In genomic region chr5:126536874-126537273, GRCh38 we compare ENCODE assay signal across 23 cellular contexts. TPM values are rescaled to one million over a fixed set of nuclear protein-coding genes. Genes with fewer than 3 reads are reported as not detected.
DNase-seq lines count a peak whose midpoint lies in the region; ATAC-seq and TF ChIP-seq lines count a peak whose summit lies in the region.
"Had no signal": no experiment of that assay in that cellular context is flagged by ENCODE, and none has a peak within 500 bp of the region (broad histone marks: within the 10 kb centered on the region; RNA-seq: fewer than 3 reads in every experiment).

No MANE protein-coding gene starts in this region.

- DNase-seq in HFFc6 (no peak), brain microvascular endothelial cell (no peak), foreskin keratinocyte (no peak), testis (no peak), OCI-M1 (lab: John Stamatoyannopoulos, UW) (no peak), islet precursor cell (no peak), cerebellum (ENCODE audit: low spot score) (no peak)
- DNase-seq in activated naive CD4-positive, alpha-beta T cell (lab: John Stamatoyannopoulos, UW) = no peak
- DNase-seq: activated CD4-positive, alpha-beta T cell treated with anti-CD3 and anti-CD28 coated beads for 1 hour; activated CD8-positive, alpha-beta T cell treated with anti-CD3 and anti-CD28 coated beads, Interleukin-2, amount 10 ng/mL, durations not matched to agents 7 days and 5 days; activated naive CD4-positive, alpha-beta T cell treated with Interleukin-2 at 50 U/mL for 16 hours; activated T-cell treated with anti-CD3 and anti-CD28 coated beads, Interleukin-2, amount 50 U/mL, for 1 hour; amygdala; CD4-positive, CD25-positive, alpha-beta regulatory T cell; DMS 273 treated with DMSO at 0.1 percent for 48 hours; GF-D8; HCEC 1CT; KBM-7; kidney glomerular epithelial cell; NCI-H1694; NCI-H526; right lobe of liver; stimulated activated CD8-positive, alpha-beta memory T cell treated with anti-CD3 and anti-CD28 coated beads, Interleukin-4, amount 100 ng/mL, for 48 hours had no signal

- peaks cover 2% of the 10 kb centered on the region for H3K27me3 Mint-ChIP-seq in HFFc6 (ENCODE audit: insufficient read depth)

- no peaks in the 10 kb centered on the region for H3K4me1 ChIP-seq in foreskin keratinocyte
- peaks cover 13% of the 10 kb centered on the region for H3K4me1 ChIP-seq in testis

- WGBS in testis, 2 donors = 18 to 27% methylated on average over 3 of the region's 3 CpGs

- H3K27me3 ChIP-seq in brain microvascular endothelial cell (replicated peaks) (no peaks in the 10 kb centered on the region), foreskin keratinocyte (no peaks in the 10 kb centered on the region), testis (no peaks in the 10 kb centered on the region)
- H3K27me3 ChIP-seq: right lobe of liver had no signal

- no peaks in the 10 kb centered on the region for H3K36me3 Mint-ChIP-seq in HFFc6 (ENCODE audit: low read depth)
- H3K36me3 Mint-ChIP-seq: CD4-positive, CD25-positive, alpha-beta regulatory T cell had no signal

- no peak for ATAC-seq in foreskin keratinocyte
- ATAC-seq: activated CD8-positive, alpha-beta T cell treated with anti-CD3 and anti-CD28 coated beads, Interleukin-2, amount 10 ng/mL, durations not matched to agents 7 days and 5 days; right lobe of liver had no signal

- no peak overlapping the region for H3K4me3 ChIP-seq in brain microvascular endothelial cell (ENCODE audit: low read depth, low read length)
- H3K4me3 ChIP-seq in testis = no peak overlapping the region
- H3K4me3 ChIP-seq: right lobe of liver had no signal

- in situ Hi-C loops in brain microvascular endothelial cell (cut with HindIII; ENCODE audit: low pct_ligation_motif_present, low sequenced_read_pairs) = no loop called here

- H3K27ac ChIP-seq in brain microvascular endothelial cell (no peak overlapping the region), foreskin keratinocyte (no peak overlapping the region), testis (peak overlapping the region in 1 of 2 donors; percentile 70)
- H3K27ac ChIP-seq: right lobe of liver had no signal

- H3K4me3 Mint-ChIP-seq in HFFc6 = peak overlapping the region; percentile 28; the same call in 1 of the 2 replicates
- H3K4me3 Mint-ChIP-seq: activated CD8-positive, alpha-beta T cell treated with anti-CD3 and anti-CD28 coated beads, Interleukin-2, amount 10 ng/mL, durations not matched to agents 7 days and 5 days had no signal

- peak; percentile 64 for TF ChIP-seq CTCF in HFFc6 (IDR thresholded peaks at IDR 0.05)
- peak; percentile 33 for TF ChIP-seq CTCF in brain microvascular endothelial cell (IDR thresholded peaks at IDR 0.05; ENCODE audit: low read depth, low read length, missing control alignments)
- TF ChIP-seq CTCF in foreskin keratinocyte (conservative IDR thresholded peaks at IDR 0.05) = peak; percentile 16
- TF ChIP-seq CTCF in testis (IDR thresholded peaks at IDR 0.05) = peak in 2 of 3 experiments; percentile 22 to 47

- no peaks in the 10 kb centered on the region for H3K36me3 ChIP-seq in brain microvascular endothelial cell (replicated peaks)
- no peaks in the 10 kb centered on the region for H3K36me3 ChIP-seq in testis (ENCODE audit: low read depth, missing control alignments)
- H3K36me3 ChIP-seq: right lobe of liver had no signal

- intact Hi-C loops in testis (cut with DNase I; ENCODE audit: low total_unique reads) = no loop called here

- peak overlapping the region; percentile 30 for H3K27ac Mint-ChIP-seq in HFFc6
- H3K27ac Mint-ChIP-seq: activated CD8-positive, alpha-beta T cell treated with anti-CD3 and anti-CD28 coated beads, Interleukin-2, amount 10 ng/mL, durations not matched to agents 7 days and 5 days had no signal

- H3K9me3 Mint-ChIP-seq in HFFc6 = 0 out of 2 replicates have a peak, but pooled peaks cover 7% of the 10 kb centered on the region
- H3K9me3 Mint-ChIP-seq: CD4-positive, CD25-positive, alpha-beta regulatory T cell had no signal

- no peak for TF ChIP-seq POLR2A in testis (IDR thresholded peaks at IDR 0.05)

- peaks cover 35% of the 10 kb centered on the region for H3K4me1 Mint-ChIP-seq in HFFc6 (ENCODE audit: low read depth)

- no peaks in the 10 kb centered on the region for H3K9me3 ChIP-seq in testis
- H3K9me3 ChIP-seq: right lobe of liver had no signal

RNA-seq across cellular contexts. Expression of gene ALDH7A1, which starts 58.1 kb away (rescaled TPM):
- 10 to 100 TPM; 81.1 to 99.9 (median 90.6) TPM for total RNA-seq in HFFc6 (2021; fragmentation: NEBNext Ultra II Directional; extraction: Animal tissue kit (Norgen Biotek cat#: 25700))
- total RNA-seq in foreskin keratinocyte (111 and 126 TPM in 2 replicates), testis (10 to 100 TPM; 57.2 to 68.3 TPM), cerebellum (60.0 TPM)
- polyA plus RNA-seq in foreskin keratinocyte (112 and 123 TPM in 2 replicates), testis (ENCODE audit: insufficient read depth, low read depth, low replicate concordance) (50.0 TPM)
